In genomic region chr21:42747267-42747701, GRCh38 we compare ENCODE assay signal across 11 cellular contexts.
DNase-seq lines count a peak whose midpoint lies in the region; ATAC-seq and TF ChIP-seq lines count a peak whose summit lies in the region.
"Had no signal": no experiment of that assay in that cellular context is flagged by ENCODE, and none has a peak within 500 bp of the region (broad histone marks: within the 10 kb centered on the region; RNA-seq: fewer than 3 reads in every experiment).

No MANE protein-coding gene starts in this region.

- H3K9me3 Mint-ChIP-seq in activated CD8-positive, alpha-beta memory T cell treated with anti-CD3 and anti-CD28 coated beads, Interleukin-2, amount 10 ng/mL, durations not matched to agents 7 days and 5 days (ENCODE audit: low read depth): no peaks in the 10 kb centered on the region
- no peaks in the 10 kb centered on the region for H3K9me3 Mint-ChIP-seq in activated naive CD4-positive, alpha-beta T cell treated with anti-CD3 and anti-CD28 coated beads, Interleukin-2, amount 50 U/mL, for 72 hours

- no CpG with 5 or more reads among the region's 10 CpGs for WGBS in mesendoderm (ENCODE audit: extremely low coverage, insufficient coverage, low lambda C conversion rate)
- 70 to 76% (median 74%) methylated on average over 8 to 10 of the region's 10 CpGs for WGBS in stomach, 5 donors

- H2BK15ac ChIP-seq in mesendoderm (replicated peaks; ENCODE audit: low read depth): no peak overlapping the region

- H3K27me3 Mint-ChIP-seq in activated CD8-positive, alpha-beta memory T cell treated with anti-CD3 and anti-CD28 coated beads, Interleukin-2, amount 10 ng/mL, durations not matched to agents 7 days and 5 days: peaks cover 2% of the 10 kb centered on the region

- no peaks in the 10 kb centered on the region for H3K79me1 ChIP-seq in mesendoderm (ENCODE audit: low read length)

- no peak overlapping the region for H3K18ac ChIP-seq in mesendoderm (ENCODE audit: low read length)

- H3K23ac ChIP-seq in mesendoderm (ENCODE audit: low read length): no peak overlapping the region

- no peak overlapping the region for H4K5ac ChIP-seq in mesendoderm (ENCODE audit: low read length)

- no peak overlapping the region for H4K8ac ChIP-seq in mesendoderm (ENCODE audit: low read depth, low read length)

- no peak for TF ChIP-seq POLR2A in stomach (IDR thresholded peaks at IDR 0.05)

- ATAC-seq in activated CD8-positive, alpha-beta memory T cell treated with anti-CD3 and anti-CD28 coated beads, Interleukin-2, amount 10 ng/mL, durations not matched to agents 7 days and 5 days: peak; percentile 5
- ATAC-seq in activated naive CD4-positive, alpha-beta T cell treated with anti-CD3 and anti-CD28 coated beads, Interleukin-2, amount 50 U/mL, for 72 hours: no peak

- H3K27ac ChIP-seq in mesendoderm (ENCODE audit: low read depth, low read length): no peak overlapping the region
- H3K27ac ChIP-seq in stomach: peak overlapping the region; percentile 10 to 88 (median 70)

- no peak for DNase-seq in activated CD8-positive, alpha-beta memory T cell treated with anti-CD3 and anti-CD28 coated beads, Interleukin-2, amount 10 ng/mL, durations not matched to agents 7 days and 5 days
- DNase-seq in activated CD8-positive, alpha-beta memory T cell treated with anti-CD3 and anti-CD28 coated beads, Interleukin-2, amount 50 U/mL, for 4 hours: no peak
- DNase-seq in activated naive CD4-positive, alpha-beta T cell treated with anti-CD3 and anti-CD28 coated beads, Interleukin-2, amount 50 U/mL, for 72 hours (ENCODE audit: low spot score in 2 of 2): no peak
- peak; percentile 11 for DNase-seq in mesendoderm
- no peak for DNase-seq in stomach
- no peak for DNase-seq in DMS153 treated with DMSO at 0.1 percent for 48 hours (lab: John Stamatoyannopoulos, UW; ENCODE audit: unreplicated experiment)
- DNase-seq in amniotic stem cell (lab: John Stamatoyannopoulos, UW): no peak
- DNase-seq in T1000 (lab: John Stamatoyannopoulos, UW): no peak
- DNase-seq: ACHN, NCI-H1436 treated with DMSO at 0.1 percent for 48 hours had no signal

- peaks cover 1% of the 10 kb centered on the region for H3K36me3 Mint-ChIP-seq in activated CD8-positive, alpha-beta memory T cell treated with anti-CD3 and anti-CD28 coated beads, Interleukin-2, amount 10 ng/mL, durations not matched to agents 7 days and 5 days
- no peaks in the 10 kb centered on the region for H3K36me3 Mint-ChIP-seq in activated naive CD4-positive, alpha-beta T cell treated with anti-CD3 and anti-CD28 coated beads, Interleukin-2, amount 50 U/mL, for 72 hours

- H3K27ac Mint-ChIP-seq in activated CD8-positive, alpha-beta memory T cell treated with anti-CD3 and anti-CD28 coated beads, Interleukin-2, amount 10 ng/mL, durations not matched to agents 7 days and 5 days: peak overlapping the region; percentile 95
- H3K27ac Mint-ChIP-seq in activated naive CD4-positive, alpha-beta T cell treated with anti-CD3 and anti-CD28 coated beads, Interleukin-2, amount 50 U/mL, for 72 hours: peak overlapping the region; percentile 93 to 94

- H3K79me2 ChIP-seq in mesendoderm (ENCODE audit: control insufficient read depth, insufficient read depth, low read length): no peaks in the 10 kb centered on the region

- intact Hi-C loops in stomach (cut with DNase I; ENCODE audit: low total_unique reads): no loop called here

- no peaks in the 10 kb centered on the region for H3K9me3 ChIP-seq in stomach
- H3K9me3 ChIP-seq: heart left ventricle had no signal

- H3K56ac ChIP-seq in mesendoderm (ENCODE audit: low read length): no peak overlapping the region

- H2BK5ac ChIP-seq in mesendoderm (ENCODE audit: low read length): no peak overlapping the region

- no peak overlapping the region for H3K4me3 Mint-ChIP-seq in activated CD8-positive, alpha-beta memory T cell treated with anti-CD3 and anti-CD28 coated beads, Interleukin-2, amount 10 ng/mL, durations not matched to agents 7 days and 5 days

- no peak overlapping the region for H3K4me2 ChIP-seq in mesendoderm (ENCODE audit: low read length)

- CTCF ChIA-PET in activated CD8-positive, alpha-beta memory T cell treated with anti-CD3 and anti-CD28 coated beads, Interleukin-2, amount 10 ng/mL, durations not matched to agents 7 days and 5 days (lab: Charles Lee): interaction anchor here (1.6 to 2.1 kb wide), 4 partner anchors 9 to 154 kb away, joined by 8 to 14 read pairs (median 10); no protein-coding TSS in a partner anchor

- TF ChIP-seq EP300 in stomach (IDR thresholded peaks at IDR 0.05): no peak

- H3K4me1 Mint-ChIP-seq in activated CD8-positive, alpha-beta memory T cell treated with anti-CD3 and anti-CD28 coated beads, Interleukin-2, amount 10 ng/mL, durations not matched to agents 7 days and 5 days: peaks cover 21% of the 10 kb centered on the region

- H3K36me3 ChIP-seq in mesendoderm (ENCODE audit: control insufficient read depth, insufficient read depth, low read length): no peaks in the 10 kb centered on the region
- H3K36me3 ChIP-seq in stomach: peaks cover 0 to 7% (median 0%) of the 10 kb centered on the region in 4 donors
- H3K36me3 ChIP-seq: heart left ventricle had no signal

- no peak overlapping the region for H2BK120ac ChIP-seq in mesendoderm (ENCODE audit: low read depth, low read length)

- no peak overlapping the region for H2AK5ac ChIP-seq in mesendoderm (ENCODE audit: low read length)

- no peak overlapping the region for H3K4ac ChIP-seq in mesendoderm (ENCODE audit: low read depth, low read length)

- H3K4me1 ChIP-seq in mesendoderm (ENCODE audit: control insufficient read depth, low read depth, low read length) (no peaks in the 10 kb centered on the region), stomach (peaks cover 0 to 42% (median 12%) of the 10 kb centered on the region in 4 donors)

- no peaks in the 10 kb centered on the region for H3K27me3 ChIP-seq in mesendoderm (ENCODE audit: insufficient read depth, low read length, poor library complexity)
- no peaks in the 10 kb centered on the region for H3K27me3 ChIP-seq in stomach
- H3K27me3 ChIP-seq: heart left ventricle had no signal

- H3K9ac ChIP-seq in mesendoderm (ENCODE audit: low read length): no peak overlapping the region

- TF ChIP-seq CTCF in stomach (IDR thresholded peaks at IDR 0.05): no peak

- H3K4me3 ChIP-seq in mesendoderm (ENCODE audit: low read length): no peak overlapping the region
- H3K4me3 ChIP-seq in stomach: no peak overlapping the region
